ENCODE assay signal across 30 cellular contexts in genomic region chr6:38168699-38169098, GRCh38.
"Had no signal": no experiment of that assay in that cellular context is flagged by ENCODE, and none has a peak within 500 bp of the region (broad histone marks: within the 10 kb centered on the region; RNA-seq: fewer than 3 reads in every experiment).

No MANE protein-coding gene starts in this region.

- FAIRE-seq: astrocyte, endothelial cell of umbilical vein, small intestine had no signal

- H3K27me3 ChIP-seq: brain microvascular endothelial cell, gastroesophageal sphincter, ovary, sigmoid colon, stomach, thyroid gland, upper lobe of right lung had no signal

- H3K36me3 ChIP-seq: brain microvascular endothelial cell, ovary, prostate gland, sigmoid colon, thyroid gland had no signal

- ATAC-seq: activated CD8-positive, alpha-beta T cell treated with anti-CD3 and anti-CD28 coated beads for 36 hours; activated T-cell treated with anti-CD3 and anti-CD28 coated beads, Interleukin-2, amount 50 U/mL, for 4 hours; activated T-helper 17 cell treated with anti-CD3 and anti-CD28 coated beads, Interleukin-2, amount 50 U/mL, for 72 hours; effector memory CD8-positive, alpha-beta T cell; gastroesophageal sphincter; left lobe of liver; stimulated activated memory B cell treated with anti-CD40 and anti-IgM and Interleukin-4, amounts not matched to agents 10 μg/mL and 1 μg/mL and 100 μg/mL, for 72 hours; upper lobe of right lung had no signal

- H3K27ac ChIP-seq: brain microvascular endothelial cell, gastroesophageal sphincter, ovary, prostate gland, sigmoid colon, stomach, thyroid gland, upper lobe of right lung had no signal

- H3K4me3 ChIP-seq: gastroesophageal sphincter, lung, ovary, prostate gland, sigmoid colon, stomach, thyroid gland, upper lobe of right lung had no signal

- H3K4me1 ChIP-seq: gastroesophageal sphincter, prostate gland, upper lobe of right lung had no signal

- DNase-seq: activated B cell treated with CpG ODN at 0.5 μM for 24 hours; activated CD4-positive, alpha-beta T cell treated with anti-CD3 and anti-CD28 coated beads, Interleukin-2, amount 50 U/mL, for 1 hour; activated CD8-positive, alpha-beta T cell treated with anti-CD3 and anti-CD28 coated beads for 36 hours; activated gamma-delta T cell treated with Interleukin-2 at 50 U/mL for 16 hours; activated naive CD4-positive, alpha-beta T cell treated with anti-CD3 and anti-CD28 coated beads, Interleukin-2, amount 50 U/mL, for 16 hours; activated T-cell treated with anti-CD3 and anti-CD28 coated beads, Interleukin-2, amount 50 U/mL, for 4 hours; amniotic stem cell; brain microvascular endothelial cell; caudate nucleus; cortex of kidney; effector memory CD8-positive, alpha-beta T cell; head of caudate nucleus; hypothalamus; nephron progenitor cell; retina; sigmoid colon; small intestine; stimulated activated CD4-positive, alpha-beta T cell treated with anti-CD3 and anti-CD28 coated beads, Interleukin-4, amount 100 ng/mL, for 24 hours; stomach; thyroid gland; upper lobe of right lung had no signal

- H3K9me3 ChIP-seq: gastroesophageal sphincter, ovary, prostate gland, sigmoid colon, stomach, thyroid gland, upper lobe of right lung had no signal
